ENCODE assay signal across 22 cellular contexts in genomic region chr9:106218427-106218826, GRCh38.
DNase-seq lines count a peak whose midpoint lies in the region; ATAC-seq and TF ChIP-seq lines count a peak whose summit lies in the region.
"Had no signal": no experiment of that assay in that cellular context is flagged by ENCODE, and none has a peak within 500 bp of the region (broad histone marks: within the 10 kb centered on the region; RNA-seq: fewer than 3 reads in every experiment).

No MANE protein-coding gene starts in this region.

- H3K36me3 Mint-ChIP-seq in progenitor cell of endocrine pancreas (ENCODE audit: insufficient read depth): no peaks in the 10 kb centered on the region
- H3K36me3 Mint-ChIP-seq: CD4-positive, CD25-positive, alpha-beta regulatory T cell had no signal

- no peaks in the 10 kb centered on the region for H3K9me3 Mint-ChIP-seq in progenitor cell of endocrine pancreas (ENCODE audit: low read depth)
- H3K9me3 Mint-ChIP-seq: activated naive CD8-positive, alpha-beta T cell treated with anti-CD3 and anti-CD28 coated beads, Interleukin-2, amount 50 U/mL, for 24 hours; activated T-helper 17 cell treated with anti-CD3 and anti-CD28 coated beads, Interleukin-2, amount 50 U/mL, for 72 hours had no signal

- ATAC-seq in GM18498 (IDR thresholded peaks at IDR 0.05; ENCODE audit: unreplicated experiment) (peak; percentile 47), GM19438 (IDR thresholded peaks at IDR 0.05; ENCODE audit: low read depth, unreplicated experiment) (peak; percentile 61), HG02763 (IDR thresholded peaks at IDR 0.05; ENCODE audit: unreplicated experiment) (peak; percentile 54), HG03432 (IDR thresholded peaks at IDR 0.05; ENCODE audit: unreplicated experiment) (peak; percentile 82), HG02973 (IDR thresholded peaks at IDR 0.05; ENCODE audit: unreplicated experiment) (no peak)
- ATAC-seq: activated naive CD8-positive, alpha-beta T cell treated with anti-CD3 and anti-CD28 coated beads, Interleukin-2, amount 50 U/mL, for 24 hours; activated T-helper 17 cell treated with anti-CD3 and anti-CD28 coated beads, Interleukin-2, amount 50 U/mL, for 72 hours; gastroesophageal sphincter; K562; left lobe of liver; mucosa of descending colon; PC-3 had no signal

- H3K4me1 Mint-ChIP-seq in progenitor cell of endocrine pancreas (ENCODE audit: low read depth): no peaks in the 10 kb centered on the region
- H3K4me1 Mint-ChIP-seq: activated naive CD8-positive, alpha-beta T cell treated with anti-CD3 and anti-CD28 coated beads, Interleukin-2, amount 50 U/mL, for 24 hours; activated T-helper 17 cell treated with anti-CD3 and anti-CD28 coated beads, Interleukin-2, amount 50 U/mL, for 72 hours; CD4-positive, CD25-positive, alpha-beta regulatory T cell had no signal

- H3K4me3 Mint-ChIP-seq in progenitor cell of endocrine pancreas (ENCODE audit: low read depth): no peak overlapping the region
- H3K4me3 Mint-ChIP-seq: activated naive CD8-positive, alpha-beta T cell treated with anti-CD3 and anti-CD28 coated beads, Interleukin-2, amount 50 U/mL, for 24 hours; activated T-helper 17 cell treated with anti-CD3 and anti-CD28 coated beads, Interleukin-2, amount 50 U/mL, for 72 hours; CD4-positive, CD25-positive, alpha-beta regulatory T cell had no signal

- H3K27me3 Mint-ChIP-seq in progenitor cell of endocrine pancreas: no peaks in the 10 kb centered on the region
- H3K27me3 Mint-ChIP-seq: activated naive CD8-positive, alpha-beta T cell treated with anti-CD3 and anti-CD28 coated beads, Interleukin-2, amount 50 U/mL, for 24 hours; activated T-helper 17 cell treated with anti-CD3 and anti-CD28 coated beads, Interleukin-2, amount 50 U/mL, for 72 hours; CD4-positive, CD25-positive, alpha-beta regulatory T cell had no signal

- TF ChIP-seq CTCF in progenitor cell of endocrine pancreas (IDR thresholded peaks at IDR 0.05; ENCODE audit: unreplicated experiment): no peak

- DNase-seq in NCI-H1436 (lab: John Stamatoyannopoulos, UW) (no peak), iPS-NIHi11 (ENCODE audit: low spot score) (no peak), progenitor cell of endocrine pancreas (ENCODE audit: low spot score, unreplicated experiment) (no peak)
- DNase-seq: ACHN; activated naive CD8-positive, alpha-beta T cell treated with anti-CD3 and anti-CD28 coated beads, Interleukin-2, amount 50 U/mL, for 24 hours; CD4-positive, CD25-positive, alpha-beta regulatory T cell; dermis blood vessel endothelial cell; erythroblast; mucosa of descending colon; NCI-H1092 treated with DMSO at 0.1 percent for 48 hours; NCI-H526 treated with DMSO at 0.1 percent for 48 hours; stomach had no signal

- H3K27ac Mint-ChIP-seq in progenitor cell of endocrine pancreas: no peak overlapping the region
- H3K27ac Mint-ChIP-seq: activated naive CD8-positive, alpha-beta T cell treated with anti-CD3 and anti-CD28 coated beads, Interleukin-2, amount 50 U/mL, for 24 hours; activated T-helper 17 cell treated with anti-CD3 and anti-CD28 coated beads, Interleukin-2, amount 50 U/mL, for 72 hours; CD4-positive, CD25-positive, alpha-beta regulatory T cell had no signal
